Comparison of ENCODE assay signal across 13 cellular contexts in genomic region chr10:84548869-84549268, GRCh38.
DNase-seq lines count a peak whose midpoint lies in the region; ATAC-seq and TF ChIP-seq lines count a peak whose summit lies in the region.
"Had no signal": no experiment of that assay in that cellular context is flagged by ENCODE, and none has a peak within 500 bp of the region (broad histone marks: within the 10 kb centered on the region; RNA-seq: fewer than 3 reads in every experiment).

No MANE protein-coding gene starts in this region.

- no peak overlapping the region for H2AFZ ChIP-seq in HCT116 (ENCODE audit: low read depth, low read length, poor library complexity, severe bottlenecking)

- H3K27ac ChIP-seq in HCT116 (ENCODE audit: low read depth, low read length), result no peak overlapping the region
- no peak overlapping the region for H3K27ac ChIP-seq in lower lobe of right lung
- H3K27ac ChIP-seq: gastrocnemius medialis, right lobe of liver had no signal

- H3K9me2 ChIP-seq in HCT116 (ENCODE audit: insufficient read depth), result no peaks in the 10 kb centered on the region

- H3K27me3 ChIP-seq in HCT116 (ENCODE audit: insufficient read depth, low read length), result peaks cover 18% of the 10 kb centered on the region
- peaks cover 26% of the 10 kb centered on the region for H3K27me3 ChIP-seq in lower lobe of right lung (ENCODE audit: low read depth)
- H3K27me3 ChIP-seq: gastrocnemius medialis, right lobe of liver had no signal

- ATAC-seq in HCT116 (peak; percentile 88), WTC11 (peak; percentile 90), lower lobe of right lung (no peak)
- ATAC-seq: gastrocnemius medialis had no signal

- CTCF ChIA-PET in HCT116 (lab: Charles Lee), result interaction anchor here (0.7 to 2.4 kb wide), 9 partner anchors 9 to 411 kb away, joined by 3 to 27 read pairs (median 5); no protein-coding TSS in a partner anchor
- CTCF ChIA-PET in WTC11 (lab: Charles Lee), result interaction anchor here (0.6 to 5.4 kb wide), 49 partner anchors 8 to 410 kb away, joined by 3 to 79 read pairs (median 4); partner anchors contain the start of gene GHITM

- H3K9me3 Mint-ChIP-seq in WTC11, result no peaks in the 10 kb centered on the region

- POLR2A ChIA-PET in HCT116 (lab: Charles Lee) (no interaction called here), WTC11 (lab: Charles Lee) (interaction anchor here (0.5 to 1.5 kb wide), 2 partner anchors 12 to 34 kb away, joined by 3 read pairs; no protein-coding TSS in a partner anchor)

- TF ChIP-seq POLR2A in HCT116 (IDR thresholded peaks at IDR 0.05; ENCODE audit: borderline replicate concordance, extremely low read depth, insufficient read depth, insufficient read length), result no peak

- BruUV-seq in HCT116 (replicated peaks; lab: Mats Ljungman, UMichigan), result no TSS peak

- peak in 2 of 3 experiments; percentile 55 to 67; a peak in 4 of 6 replicates for TF ChIP-seq CTCF in HCT116 (IDR thresholded peaks at IDR 0.05 in 2 of 3, conservative IDR thresholded peaks at IDR 0.05 in 1 of 3; ENCODE audit: borderline replicate concordance in 1 of 3, insufficient read depth in 1 of 3, low read depth in 2 of 3, low read length in 2 of 3)
- TF ChIP-seq CTCF in WTC11 (IDR thresholded peaks at IDR 0.05), result peak; percentile 44
- TF ChIP-seq CTCF in lower lobe of right lung (IDR thresholded peaks at IDR 0.05), result peak; percentile 18

- no peaks in the 10 kb centered on the region for H3K4me1 Mint-ChIP-seq in WTC11

- no peaks in the 10 kb centered on the region for H3K36me3 ChIP-seq in HCT116 (ENCODE audit: control insufficient read depth in 1 of 2, insufficient read depth in 2 of 2, low read length in 2 of 2)
- H3K36me3 ChIP-seq in lower lobe of right lung, result no peaks in the 10 kb centered on the region
- H3K36me3 ChIP-seq: gastrocnemius medialis, right lobe of liver had no signal

- DNase-seq in DMS 273 (lab: John Stamatoyannopoulos, UW; ENCODE audit: unreplicated experiment), result peak; percentile 41
- no peak for DNase-seq in DMS 273 treated with DMSO at 0.1 percent for 48 hours (lab: John Stamatoyannopoulos, UW)
- no peak for DNase-seq in HCT116 (ENCODE audit: low read depth, low spot score)
- peak; percentile 66 for DNase-seq in WTC11 (ENCODE audit: low spot score)
- no peak for DNase-seq in lower lobe of right lung
- DNase-seq in germinal center (ENCODE audit: low spot score), result no peak
- DNase-seq in NCI-H2081 (lab: John Stamatoyannopoulos, UW), result no peak
- DNase-seq in NCI-H748 (lab: John Stamatoyannopoulos, UW; ENCODE audit: unreplicated experiment), result no peak
- DNase-seq: 8988T, gastrocnemius medialis, GF-D8, SW 1271 had no signal

- no peak overlapping the region for H3K4me3 ChIP-seq in HCT116 (replicated peaks in 1 of 2; ENCODE audit: low read depth in 1 of 2, low read length in 2 of 2)
- no peak overlapping the region for H3K4me3 ChIP-seq in lower lobe of right lung
- H3K4me3 ChIP-seq: gastrocnemius medialis, right lobe of liver had no signal

- no peaks in the 10 kb centered on the region for H3K79me2 ChIP-seq in HCT116 (ENCODE audit: insufficient read depth, low read length)

- H3K36me3 Mint-ChIP-seq in WTC11, result no peaks in the 10 kb centered on the region

- no peak for TF ChIP-seq RAD21 in HCT116 (IDR thresholded peaks at IDR 0.05; ENCODE audit: low read depth)

- H3K9ac ChIP-seq in HCT116 (ENCODE audit: low read length), result no peak overlapping the region

- no peak overlapping the region for H3K4me2 ChIP-seq in HCT116 (ENCODE audit: low read length)

- no peaks in the 10 kb centered on the region for H3K9me3 ChIP-seq in HCT116 (ENCODE audit: control insufficient read depth in 1 of 2, insufficient read depth in 1 of 2, low read depth in 1 of 2, low read length in 2 of 2)
- H3K9me3 ChIP-seq in lower lobe of right lung, result no peaks in the 10 kb centered on the region
- H3K9me3 ChIP-seq: gastrocnemius medialis, right lobe of liver had no signal

- H3K4me1 ChIP-seq in HCT116 (ENCODE audit: control insufficient read depth in 1 of 2, insufficient read depth in 2 of 2, low read length in 2 of 2), result no peaks in the 10 kb centered on the region
- peaks cover 5% of the 10 kb centered on the region for H3K4me1 ChIP-seq in lower lobe of right lung
- H3K4me1 ChIP-seq: gastrocnemius medialis had no signal

- no peak overlapping the region for H3K4me3 Mint-ChIP-seq in WTC11

- RAD21 ChIA-PET in HCT116 (lab: Charles Lee; ENCODE audit: low non-redundant PET in 1 of 2, low total read pairs in 2 of 2, uncharacterized antibody in 2 of 2, unreplicated experiment in 2 of 2), result interaction anchor here in 1 of 2 experiments (1.5 kb wide), 1 partner anchor 9 kb away, joined by 4 read pairs; no protein-coding TSS in a partner anchor

- no peak overlapping the region for H3K27ac Mint-ChIP-seq in WTC11

- intact Hi-C loops in HCT116 (cut with micrococcal nuclease), result no loop called here
- intact Hi-C loops in lower lobe of right lung (cut with DNase I), result no loop called here

- no peaks in the 10 kb centered on the region for H4K20me1 ChIP-seq in HCT116 (ENCODE audit: insufficient read depth)

- no peaks in the 10 kb centered on the region; the same call in 1 of the 2 replicates for H3K27me3 Mint-ChIP-seq in WTC11 (ENCODE audit: low read depth)

TF ChIP-seq in HCT116, 20 proteins besides CTCF, POLR2A, EP300 and RAD21:
- no peak for TF ChIP-seq EGR1 (IDR thresholded peaks at IDR 0.05; ENCODE audit: low read depth)
- no peak for TF ChIP-seq SP1 (IDR thresholded peaks at IDR 0.05; ENCODE audit: low read depth)
- 0 out of 2 replicates have a peak, but pooled peaks have one; percentile 13 for TF ChIP-seq CBX3 (IDR thresholded peaks at IDR 0.05; ENCODE audit: low read depth)
- no peak for TF ChIP-seq JUND (IDR thresholded peaks at IDR 0.05)
- TF ChIP-seq FOSL1 (IDR thresholded peaks at IDR 0.05; ENCODE audit: low read depth), result no peak
- TF ChIP-seq ELF1 (IDR thresholded peaks at IDR 0.05; ENCODE audit: borderline replicate concordance, low read depth), result no peak

TF ChIP-seq in WTC11, 78 proteins besides CTCF, POLR2A, EP300 and RAD21:
- no peak for TF ChIP-seq GABPB1 (CRISPR knock-in tag; IDR thresholded peaks at IDR 0.05)
- no peak for TF ChIP-seq ZNF138 (CRISPR knock-in tag; conservative IDR thresholded peaks at IDR 0.05)
- no peak for TF ChIP-seq TP53 (CRISPR knock-in tag; IDR thresholded peaks at IDR 0.05)
- TF ChIP-seq CREM (CRISPR knock-in tag; IDR thresholded peaks at IDR 0.05), result no peak
- TF ChIP-seq MAX (CRISPR knock-in tag; IDR thresholded peaks at IDR 0.05), result no peak
- no peak for TF ChIP-seq ZNF671 (CRISPR knock-in tag; IDR thresholded peaks at IDR 0.05)
- no peak for TF ChIP-seq ATF3 (CRISPR knock-in tag; conservative IDR thresholded peaks at IDR 0.05)
- TF ChIP-seq TCF7 (CRISPR knock-in tag; IDR thresholded peaks at IDR 0.05; ENCODE audit: low read depth), result no peak
- no peak for TF ChIP-seq ATF1 (CRISPR knock-in tag; IDR thresholded peaks at IDR 0.05)
- no peak for TF ChIP-seq ZNF281 (CRISPR knock-in tag; IDR thresholded peaks at IDR 0.05)
- no peak for TF ChIP-seq FOXP1 (CRISPR knock-in tag; IDR thresholded peaks at IDR 0.05; ENCODE audit: borderline replicate concordance)
- TF ChIP-seq IRF2 (CRISPR knock-in tag; IDR thresholded peaks at IDR 0.05; ENCODE audit: borderline replicate concordance, low read depth), result no peak
- no peak for TF ChIP-seq ZNF232 (CRISPR knock-in tag; IDR thresholded peaks at IDR 0.05)

Comparison
In these comparisons a context has a peak if more than half of its experiments do, and no peak if none do; other contexts are left out.
1. DNase-seq: peak in DMS 273 (single experiment) and WTC11 (single experiment); none in DMS 273 treated with DMSO at 0.1 percent for 48 hours (single experiment), HCT116 (single experiment), lower lobe of right lung (single experiment), germinal center (single experiment), NCI-H2081 (0 of 2) and NCI-H748 (single experiment).
2. ATAC-seq: peak in HCT116 (single experiment) and WTC11 (single experiment); none in lower lobe of right lung (0 of 2).
3. Peak in every context shown above with its lines, with median percentiles within 50 percentile points of each other: CTCF ChIP-seq.